Comparison of ENCODE assay signal across 1 cellular context in the genomic region with DNA sequence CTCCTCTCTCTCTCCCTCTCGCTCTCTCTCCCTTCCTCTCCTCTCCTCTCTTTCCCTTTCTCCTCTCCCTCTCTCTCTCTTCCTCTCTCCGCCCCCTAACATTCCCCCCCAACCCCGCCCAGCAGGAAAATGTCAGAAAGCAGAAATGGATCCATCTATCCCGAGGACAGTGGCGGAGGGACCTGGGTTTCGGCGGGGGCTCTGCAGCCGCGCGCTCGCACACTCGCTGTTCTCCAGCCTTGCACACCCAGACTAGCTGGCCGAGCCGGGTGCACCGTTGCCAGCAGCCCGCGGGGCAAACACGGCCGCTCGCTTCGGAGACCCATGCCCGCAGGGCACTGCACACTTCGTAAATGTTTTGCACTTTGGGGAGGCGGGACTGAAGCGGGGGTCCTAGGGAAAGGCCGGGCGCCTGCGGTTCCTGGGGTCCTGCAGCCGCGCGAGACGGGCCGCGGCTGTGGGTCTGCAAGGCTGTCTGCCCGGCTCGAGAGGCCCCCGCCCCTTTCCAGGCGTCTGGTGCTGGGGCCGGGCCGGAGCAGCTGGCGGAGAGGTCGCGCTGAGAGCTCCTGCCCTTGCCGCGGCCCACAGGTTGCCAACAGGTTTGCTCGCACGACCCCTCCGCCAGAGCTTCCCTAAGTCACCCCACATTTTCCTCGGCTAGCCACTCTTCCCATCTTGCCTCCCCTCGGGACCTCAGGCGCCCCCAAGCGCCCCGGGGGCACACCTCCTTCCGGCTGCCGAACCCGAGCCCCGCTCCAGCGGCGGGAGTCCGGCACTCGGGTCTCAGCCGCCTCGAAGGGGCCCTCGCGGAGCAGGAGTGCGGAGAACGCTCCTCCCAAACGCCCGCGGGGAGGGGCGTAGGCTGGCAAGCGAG.
TF ChIP-seq lines count a peak whose summit lies in the region.

No MANE protein-coding gene starts in this region.

TF ChIP-seq in A549, 52 proteins besides CTCF, POLR2A, EP300 and RAD21 (continued from another document):
- TF ChIP-seq, protein P1, sequence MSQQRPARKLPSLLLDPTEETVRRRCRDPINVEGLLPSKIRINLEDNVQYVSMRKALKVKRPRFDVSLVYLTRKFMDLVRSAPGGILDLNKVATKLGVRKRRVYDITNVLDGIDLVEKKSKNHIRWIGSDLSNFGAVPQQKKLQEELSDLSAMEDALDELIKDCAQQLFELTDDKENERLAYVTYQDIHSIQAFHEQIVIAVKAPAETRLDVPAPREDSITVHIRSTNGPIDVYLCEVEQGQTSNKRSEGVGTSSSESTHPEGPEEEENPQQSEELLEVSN (IDR thresholded peaks at IDR 0.05; ENCODE audit: borderline replicate concordance, low read depth) = 0 out of 2 replicates have a peak, but pooled peaks have one; percentile 23
